ENCODE assay signal across 12 cellular contexts in the genomic region with DNA sequence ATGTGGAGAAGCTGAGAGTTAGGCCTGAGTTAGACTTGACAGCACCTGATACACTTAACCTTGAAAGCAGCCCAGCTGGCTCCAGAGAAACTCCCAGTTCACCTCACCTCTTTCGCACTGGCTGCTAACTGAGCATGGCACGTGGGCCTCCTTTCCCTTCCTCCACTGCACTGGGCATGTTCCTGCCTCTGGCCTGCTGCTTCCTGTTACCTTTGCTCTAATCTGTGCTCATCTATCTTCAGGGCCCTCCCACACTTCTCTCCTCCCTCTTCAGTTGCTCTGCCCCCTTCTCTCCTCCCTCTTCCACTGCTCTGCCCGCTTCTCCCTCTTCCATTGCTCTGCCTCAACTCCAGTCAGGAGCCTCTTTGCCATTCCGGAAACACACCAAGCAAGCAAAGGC. TPM values are rescaled to one million over a fixed set of nuclear protein-coding genes. Genes with fewer than 3 reads are reported as not detected.
DNase-seq lines count a peak whose midpoint lies in the region; ATAC-seq lines count a peak whose summit lies in the region.
"Had no signal": no experiment of that assay in that cellular context is flagged by ENCODE, and none has a peak within 500 bp of the region (broad histone marks: within the 10 kb centered on the region; RNA-seq: fewer than 3 reads in every experiment).

No MANE protein-coding gene starts in this region.

- peaks cover 0 to 75% (median 18%) of the 10 kb centered on the region in 3 experiments for H3K36me3 ChIP-seq in naive thymus-derived CD4-positive, alpha-beta T cell (ENCODE audit: control insufficient read depth in 2 of 3, insufficient read depth in 3 of 3, low read length in 3 of 3)
- H3K36me3 ChIP-seq in neuronal stem cell (replicated peaks in 1 of 2; ENCODE audit: control insufficient read depth in 2 of 2, insufficient read depth in 2 of 2, low read length in 2 of 2) = peaks cover 31 to 81% of the 10 kb centered on the region in 2 donors

- no peak overlapping the region for H3K27ac ChIP-seq in naive thymus-derived CD4-positive, alpha-beta T cell (ENCODE audit: low read depth, low read length)
- H3K27ac ChIP-seq in neuronal stem cell (replicated peaks; ENCODE audit: low read length) = no peak overlapping the region
- H3K27ac ChIP-seq: GM23248 had no signal

- H3K23ac ChIP-seq in neuronal stem cell (ENCODE audit: low read depth, low read length, poor library complexity) = no peak overlapping the region

- H4K91ac ChIP-seq in neuronal stem cell (ENCODE audit: low read depth, low read length, poor library complexity) = no peak overlapping the region

- no peak for ATAC-seq in naive thymus-derived CD4-positive, alpha-beta T cell
- no peak for ATAC-seq in HG02970 (IDR thresholded peaks at IDR 0.05; ENCODE audit: low FRiP score, unreplicated experiment)

- intact Hi-C loops in naive thymus-derived CD4-positive, alpha-beta T cell (cut with micrococcal nuclease) = no loop called here

- H3K4me2 ChIP-seq in neuronal stem cell (ENCODE audit: insufficient read depth, low read length, poor library complexity, severe bottlenecking) = no peak overlapping the region

- H3K4me1 ChIP-seq in naive thymus-derived CD4-positive, alpha-beta T cell (ENCODE audit: control insufficient read depth in 2 of 2, insufficient read depth in 2 of 2, low read length in 2 of 2) = no peaks in the 10 kb centered on the region
- no peaks in the 10 kb centered on the region for H3K4me1 ChIP-seq in neuronal stem cell (ENCODE audit: control insufficient read depth in 2 of 2, insufficient read depth in 1 of 2, low read depth in 1 of 2, low read length in 2 of 2)

- peak overlapping the region in 7 of 9 donors; percentile 56 to 92 (median 74) for H3K27ac Mint-ChIP-seq in naive thymus-derived CD4-positive, alpha-beta T cell

- H3K36me3 Mint-ChIP-seq in naive thymus-derived CD4-positive, alpha-beta T cell = peaks cover 7 to 45% (median 17%) of the 10 kb centered on the region in 5 donors

- no peak overlapping the region for H3K4me3 Mint-ChIP-seq in naive thymus-derived CD4-positive, alpha-beta T cell

- H3K18ac ChIP-seq in neuronal stem cell (ENCODE audit: low read length) = no peak overlapping the region

- H2BK5ac ChIP-seq in neuronal stem cell (ENCODE audit: low read length) = no peak overlapping the region

- H3K14ac ChIP-seq in neuronal stem cell (ENCODE audit: low read length) = no peak overlapping the region

- no peak overlapping the region for H2BK12ac ChIP-seq in neuronal stem cell (ENCODE audit: low read length)

- H3K79me1 ChIP-seq in neuronal stem cell (ENCODE audit: low read depth, low read length) = no peaks in the 10 kb centered on the region

- no peaks in the 10 kb centered on the region for H3K9me3 ChIP-seq in naive thymus-derived CD4-positive, alpha-beta T cell (ENCODE audit: control insufficient read depth in 2 of 3, low read length in 3 of 3)
- no peaks in the 10 kb centered on the region for H3K9me3 ChIP-seq in neuronal stem cell (replicated peaks in 1 of 2; ENCODE audit: control insufficient read depth in 2 of 2, insufficient read depth in 1 of 2, low read depth in 1 of 2, low read length in 2 of 2)

- no peak overlapping the region for H2BK15ac ChIP-seq in neuronal stem cell (ENCODE audit: low read length)

- H2AK5ac ChIP-seq in neuronal stem cell (ENCODE audit: low read depth, low read length) = no peak overlapping the region

- peaks cover 0 to 6% (median 0%) of the 10 kb centered on the region in 7 donors for H3K4me1 Mint-ChIP-seq in naive thymus-derived CD4-positive, alpha-beta T cell

- H3K27me3 ChIP-seq in naive thymus-derived CD4-positive, alpha-beta T cell (ENCODE audit: control insufficient read depth in 2 of 2, insufficient read depth in 2 of 2, low read length in 2 of 2) = no peaks in the 10 kb centered on the region
- H3K27me3 ChIP-seq in neuronal stem cell (ENCODE audit: control insufficient read depth in 3 of 3, insufficient read depth in 3 of 3, low read depth in 1 of 3, low read length in 3 of 3) = no peaks in the 10 kb centered on the region

- no peak overlapping the region for H2BK120ac ChIP-seq in neuronal stem cell (ENCODE audit: low read depth, low read length)

- POLR2A ChIA-PET in naive thymus-derived CD4-positive, alpha-beta T cell (lab: Charles Lee) = no interaction called here

- CTCF ChIA-PET in naive thymus-derived CD4-positive, alpha-beta T cell (lab: Charles Lee) = no interaction called here

- no peak overlapping the region for H3K4ac ChIP-seq in neuronal stem cell (ENCODE audit: low read length)

- WGBS in neuronal stem cell (ENCODE audit: extremely low coverage in 2 of 2, insufficient read length in 2 of 2, insufficient replicate concordance in 1 of 2), 2 donors = no CpG with 5 or more reads among the region's 4 CpGs

- H3K27me3 Mint-ChIP-seq in naive thymus-derived CD4-positive, alpha-beta T cell = no peaks in the 10 kb centered on the region

- H3K9me3 Mint-ChIP-seq in naive thymus-derived CD4-positive, alpha-beta T cell = no peaks in the 10 kb centered on the region

- in situ Hi-C loops in Caki2 (cut with HindIII; ENCODE audit: low pct_unique_long_range_greater_than_20kb, low sequenced_read_pairs) = no loop called here

- no peak overlapping the region for H3K4me3 ChIP-seq in naive thymus-derived CD4-positive, alpha-beta T cell (ENCODE audit: low read length)
- H3K4me3 ChIP-seq in neuronal stem cell (ENCODE audit: low read length in 2 of 2) = no peak overlapping the region
- H3K4me3 ChIP-seq: GM23248 had no signal

- H4K8ac ChIP-seq in neuronal stem cell (ENCODE audit: low read depth, low read length) = no peak overlapping the region

- DNase-seq in Caki2 (ENCODE audit: low read depth) (peak; percentile 95), NCI-H2171 (lab: John Stamatoyannopoulos, UW) (peak; percentile 69), dermis microvascular lymphatic vessel endothelial cell (ENCODE audit: low read depth in 2 of 2) (peak; percentile 45 to 46), GF-D8 (lab: John Stamatoyannopoulos, UW) (no peak), neuronal stem cell (ENCODE audit: low spot score) (no peak), ecto neural progenitor cell (ENCODE audit: low spot score) (no peak)
- DNase-seq in naive thymus-derived CD4-positive, alpha-beta T cell = no peak
- DNase-seq: amniotic stem cell, DMS79, GM23248, OCI-M1 had no signal

- H2AFZ ChIP-seq in neuronal stem cell (ENCODE audit: low read length) = no peak overlapping the region
- H2AFZ ChIP-seq: GM23248 had no signal

- no peak overlapping the region for H3K9ac ChIP-seq in neuronal stem cell (ENCODE audit: low read depth, low read length, poor library complexity)
- H3K9ac ChIP-seq: GM23248 had no signal

RNA-seq across cellular contexts. Expression of a gene that starts 13.7 kb away (rescaled TPM):
- 30.0 and 38.1 TPM in 2 replicates for total RNA-seq in Caki2 (2014; rRNA removed; shearing (Covaris generic); ENCODE audit: low replicate concordance)
- 23.6 and 37.2 TPM in 2 replicates for total RNA-seq in dermis microvascular lymphatic vessel endothelial cell
- total RNA-seq in naive thymus-derived CD4-positive, alpha-beta T cell = 100 to 1,000 TPM; 131 to 167 (median 140) TPM
- polyA plus RNA-seq in naive thymus-derived CD4-positive, alpha-beta T cell = 100 to 1,000 TPM; 128 to 134 TPM
- polyA plus RNA-seq in neuronal stem cell (2013, experiment 1 of 2) = 261 TPM
- 262 TPM for polyA plus RNA-seq in neuronal stem cell (2013, experiment 2 of 2)

RNA-seq across cellular contexts. Expression of a gene that starts 26.9 kb away (rescaled TPM):
- 31.7 and 34.1 TPM in 2 replicates for total RNA-seq in Caki2 (2014; rRNA removed; shearing (Covaris generic); ENCODE audit: low replicate concordance)
- 11.2 and 20.0 TPM in 2 replicates for total RNA-seq in dermis microvascular lymphatic vessel endothelial cell
- total RNA-seq in naive thymus-derived CD4-positive, alpha-beta T cell = 10 to 100 TPM; 16.0 to 27.6 (median 20.8) TPM
- 10 to 100 TPM; 18.1 to 29.3 TPM for polyA plus RNA-seq in naive thymus-derived CD4-positive, alpha-beta T cell
- 29.7 TPM for polyA plus RNA-seq in neuronal stem cell (2013, experiment 1 of 2)
- 29.3 TPM for polyA plus RNA-seq in neuronal stem cell (2013, experiment 2 of 2)

Comparison
In these comparisons a context has a peak if more than half of its experiments do, and no peak if none do; other contexts are left out.
1. DNase-seq: peak in Caki2 (single experiment), NCI-H2171 (single experiment) and dermis microvascular lymphatic vessel endothelial cell (2 of 2); none in naive thymus-derived CD4-positive, alpha-beta T cell (0 of 9), GF-D8 (single experiment), neuronal stem cell (single experiment) and ecto neural progenitor cell (single experiment).